In genomic region chr9:134391319-134392231, GRCh38 we compare ENCODE assay signal across 8 cellular contexts.
A peak's percentile ranks its signal among the peaks of the same experiment; 100 is the strongest.
DNase-seq lines count a peak whose midpoint lies in the region; ATAC-seq and TF ChIP-seq lines count a peak whose summit lies in the region.

No MANE protein-coding gene starts in this region.

- H3K27me3 ChIP-seq in neutrophil: no peaks in the 10 kb centered on the region
- H3K27me3 ChIP-seq in left lung: no peaks in the 10 kb centered on the region
- no peaks in the 10 kb centered on the region for H3K27me3 ChIP-seq in adrenal gland

- CTCF ChIA-PET in activated CD8-positive, alpha-beta memory T cell treated with anti-CD3 and anti-CD28 coated beads, Interleukin-2, amount 10 ng/mL, durations not matched to agents 7 days and 5 days (lab: Charles Lee): interaction anchor here (1.5 to 3.1 kb wide), 6 partner anchors 9 to 51 kb away, joined by 5 to 16 read pairs (median 6); no protein-coding TSS in a partner anchor

- peaks cover 56% of the 10 kb centered on the region for H3K4me1 Mint-ChIP-seq in activated CD8-positive, alpha-beta memory T cell treated with anti-CD3 and anti-CD28 coated beads, Interleukin-2, amount 10 ng/mL, durations not matched to agents 7 days and 5 days

- peaks cover 11% of the 10 kb centered on the region for H3K27me3 Mint-ChIP-seq in activated CD8-positive, alpha-beta memory T cell treated with anti-CD3 and anti-CD28 coated beads, Interleukin-2, amount 10 ng/mL, durations not matched to agents 7 days and 5 days

- TF ChIP-seq CTCF in neutrophil (IDR thresholded peaks at IDR 0.05) (no peak), left lung (IDR thresholded peaks at IDR 0.05) (no peak), adrenal gland (IDR thresholded peaks at IDR 0.05) (no peak)

- peaks cover 3% of the 10 kb centered on the region for H3K9me3 Mint-ChIP-seq in activated CD8-positive, alpha-beta memory T cell treated with anti-CD3 and anti-CD28 coated beads, Interleukin-2, amount 10 ng/mL, durations not matched to agents 7 days and 5 days (ENCODE audit: low read depth)

- peak overlapping the region; percentile 66 for H3K4me3 Mint-ChIP-seq in activated CD8-positive, alpha-beta memory T cell treated with anti-CD3 and anti-CD28 coated beads, Interleukin-2, amount 10 ng/mL, durations not matched to agents 7 days and 5 days

- H3K36me3 Mint-ChIP-seq in activated CD8-positive, alpha-beta memory T cell treated with anti-CD3 and anti-CD28 coated beads, Interleukin-2, amount 10 ng/mL, durations not matched to agents 7 days and 5 days: peaks cover 3% of the 10 kb centered on the region

- intact Hi-C loops in left lung (cut with DNase I): loop anchor here in 1 of 2 donors (10.0 kb wide), 1 partner anchor 57 kb away; no protein-coding TSS in a partner anchor
- intact Hi-C loops in adrenal gland (cut with DNase I): no loop called here

- peaks cover 12% of the 10 kb centered on the region for H3K36me3 ChIP-seq in neutrophil
- H3K36me3 ChIP-seq in left lung: no peaks in the 10 kb centered on the region
- no peaks in the 10 kb centered on the region for H3K36me3 ChIP-seq in adrenal gland (replicated peaks in 1 of 2)

- peak overlapping the region; percentile 79 for H3K27ac Mint-ChIP-seq in activated CD8-positive, alpha-beta memory T cell treated with anti-CD3 and anti-CD28 coated beads, Interleukin-2, amount 10 ng/mL, durations not matched to agents 7 days and 5 days

- no peaks in the 10 kb centered on the region for H3K9me3 ChIP-seq in neutrophil
- no peaks in the 10 kb centered on the region for H3K9me3 ChIP-seq in left lung
- H3K9me3 ChIP-seq in adrenal gland (replicated peaks in 1 of 3): no peaks in the 10 kb centered on the region

- WGBS in adrenal gland, 4 donors: 65 to 75% (median 73%) methylated on average over 27 to 35 of the region's 35 CpGs

- H3K4me3 ChIP-seq in neutrophil (ENCODE audit: low read depth in 1 of 2, low read length in 1 of 2) (no peak overlapping the region), left lung (no peak overlapping the region), adrenal gland (no peak overlapping the region)

- DNase-seq in activated CD8-positive, alpha-beta memory T cell treated with anti-CD3 and anti-CD28 coated beads, Interleukin-2, amount 10 ng/mL, durations not matched to agents 7 days and 5 days: peak; percentile 86
- DNase-seq in AG20443 (ENCODE audit: low spot score) (no peak), OCI-M1 (lab: John Stamatoyannopoulos, UW) (no peak), left lung (no peak), adrenal gland (no peak)

- H3K27ac ChIP-seq in neutrophil (peak overlapping the region; percentile 100), left lung (peak overlapping the region in 1 of 2 donors; percentile 45), adrenal gland (peak overlapping the region in 1 of 5 donors; percentile 99)

- peak; percentile 38 for ATAC-seq in GM18873 (IDR thresholded peaks at IDR 0.05; ENCODE audit: low FRiP score, unreplicated experiment)
- ATAC-seq in HG03064 (IDR thresholded peaks at IDR 0.05; ENCODE audit: low read depth, unreplicated experiment): peak; percentile 42
- peak; percentile 67 for ATAC-seq in activated CD8-positive, alpha-beta memory T cell treated with anti-CD3 and anti-CD28 coated beads, Interleukin-2, amount 10 ng/mL, durations not matched to agents 7 days and 5 days
- ATAC-seq in left lung: no peak

- H3K4me1 ChIP-seq in neutrophil (ENCODE audit: control insufficient read depth in 1 of 2, insufficient read depth in 1 of 2, low read depth in 1 of 2, low read length in 1 of 2): peaks cover 83 to 91% of the 10 kb centered on the region in 2 experiments
- peaks cover 28 to 97% of the 10 kb centered on the region in 2 donors for H3K4me1 ChIP-seq in left lung
- peaks cover 39 to 78% of the 10 kb centered on the region in 2 donors for H3K4me1 ChIP-seq in adrenal gland (replicated peaks in 1 of 2)

- TF ChIP-seq POLR2A in adrenal gland (IDR thresholded peaks at IDR 0.05): no peak
